15 cellular contexts compared by ENCODE assay signal in genomic region chr7:910441-910861, GRCh38. TPM values are rescaled to one million over a fixed set of nuclear protein-coding genes. Genes with fewer than 3 reads are reported as not detected.
DNase-seq lines count a peak whose midpoint lies in the region; ATAC-seq lines count a peak whose summit lies in the region.
"Had no signal": no experiment of that assay in that cellular context is flagged by ENCODE, and none has a peak within 500 bp of the region (broad histone marks: within the 10 kb centered on the region; RNA-seq: fewer than 3 reads in every experiment).

No MANE protein-coding gene starts in this region.

- no peaks in the 10 kb centered on the region for H3K36me3 Mint-ChIP-seq in activated naive CD4-positive, alpha-beta T cell treated with anti-CD3 and anti-CD28 coated beads for 36 hours (ENCODE audit: low read depth)
- H3K36me3 Mint-ChIP-seq in activated CD8-positive, alpha-beta T cell treated with anti-CD3 and anti-CD28 coated beads, Interleukin-2, amount 10 ng/mL, durations not matched to agents 7 days and 5 days (ENCODE audit: low read depth), result no peaks in the 10 kb centered on the region
- H3K36me3 Mint-ChIP-seq in T-helper 2 cell treated with Interferon-gamma antibody and Interleukin-4, amounts not matched to agents 5 μg/mL and 100 μg/mL, for 36 hours (ENCODE audit: low read depth), result no peaks in the 10 kb centered on the region

- no peak overlapping the region for H3K27ac Mint-ChIP-seq in activated naive CD4-positive, alpha-beta T cell treated with anti-CD3 and anti-CD28 coated beads for 36 hours
- peak overlapping the region; percentile 43 for H3K27ac Mint-ChIP-seq in activated CD8-positive, alpha-beta T cell treated with anti-CD3 and anti-CD28 coated beads, Interleukin-2, amount 10 ng/mL, durations not matched to agents 7 days and 5 days
- no peak overlapping the region for H3K27ac Mint-ChIP-seq in T-helper 2 cell treated with Interferon-gamma antibody and Interleukin-4, amounts not matched to agents 5 μg/mL and 100 μg/mL, for 36 hours

- CTCF ChIA-PET in activated naive CD4-positive, alpha-beta T cell treated with anti-CD3 and anti-CD28 coated beads for 36 hours (lab: Charles Lee), result interaction anchor here (1.0 to 4.0 kb wide), 10 partner anchors 9 to 83 kb away, joined by 3 to 31 read pairs (median 6); partner anchors contain the start of genes ADAP1 and COX19
- CTCF ChIA-PET in activated CD8-positive, alpha-beta T cell treated with anti-CD3 and anti-CD28 coated beads, Interleukin-2, amount 10 ng/mL, durations not matched to agents 7 days and 5 days (lab: Charles Lee), result interaction anchor here (0.9 to 2.0 kb wide), 5 partner anchors 11 to 83 kb away, joined by 3 to 9 read pairs (median 7); partner anchors contain the start of gene ADAP1

- no peaks in the 10 kb centered on the region for H3K27me3 Mint-ChIP-seq in activated naive CD4-positive, alpha-beta T cell treated with anti-CD3 and anti-CD28 coated beads for 36 hours (ENCODE audit: low read depth)
- H3K27me3 Mint-ChIP-seq in activated CD8-positive, alpha-beta T cell treated with anti-CD3 and anti-CD28 coated beads, Interleukin-2, amount 10 ng/mL, durations not matched to agents 7 days and 5 days (ENCODE audit: low read depth), result no peaks in the 10 kb centered on the region
- H3K27me3 Mint-ChIP-seq in T-helper 2 cell treated with Interferon-gamma antibody and Interleukin-4, amounts not matched to agents 5 μg/mL and 100 μg/mL, for 36 hours (ENCODE audit: low read depth), result peaks cover 2% of the 10 kb centered on the region

- peak; percentile 33 for DNase-seq in activated naive CD4-positive, alpha-beta T cell treated with anti-CD3 and anti-CD28 coated beads for 36 hours
- no peak for DNase-seq in activated naive CD4-positive, alpha-beta T cell (lab: John Stamatoyannopoulos, UW)
- DNase-seq in activated CD8-positive, alpha-beta T cell treated with anti-CD3 and anti-CD28 coated beads, Interleukin-2, amount 10 ng/mL, durations not matched to agents 7 days and 5 days, result no peak
- DNase-seq in T-helper 2 cell treated with Interferon-gamma antibody and Interleukin-4, amounts not matched to agents 5 μg/mL and 100 μg/mL, for 36 hours (ENCODE audit: low spot score), result no peak
- no peak for DNase-seq in SW480 (ENCODE audit: low spot score)
- DNase-seq: activated CD4-positive, CD25-positive, alpha-beta regulatory T cell treated with anti-CD3 and anti-CD28 coated beads, Interleukin-2, amount 50 U/mL, for 72 hours; foreskin melanocyte; mammary epithelial cell; NCI-H1092; NCI-H226 had no signal

- H3K27ac ChIP-seq in mucosa of rectum (ENCODE audit: low read depth in 2 of 2, low read length in 2 of 2), result peak overlapping the region; percentile 61 to 81
- H3K27ac ChIP-seq: ovary had no signal

- no peaks in the 10 kb centered on the region for H3K9me3 ChIP-seq in mucosa of rectum (ENCODE audit: control insufficient read depth in 2 of 2, low read length in 2 of 2)
- H3K9me3 ChIP-seq: ovary had no signal

- H3K27me3 ChIP-seq in mucosa of rectum (ENCODE audit: control insufficient read depth in 2 of 2, insufficient read depth in 2 of 2, low read length in 2 of 2), result no peaks in the 10 kb centered on the region
- H3K27me3 ChIP-seq: ovary had no signal

- peaks cover 12% of the 10 kb centered on the region for H3K4me1 Mint-ChIP-seq in activated naive CD4-positive, alpha-beta T cell treated with anti-CD3 and anti-CD28 coated beads for 36 hours (ENCODE audit: low read depth)
- H3K4me1 Mint-ChIP-seq in activated CD8-positive, alpha-beta T cell treated with anti-CD3 and anti-CD28 coated beads, Interleukin-2, amount 10 ng/mL, durations not matched to agents 7 days and 5 days (ENCODE audit: low read depth), result peaks cover 11% of the 10 kb centered on the region
- H3K4me1 Mint-ChIP-seq in T-helper 2 cell treated with Interferon-gamma antibody and Interleukin-4, amounts not matched to agents 5 μg/mL and 100 μg/mL, for 36 hours (ENCODE audit: low read depth), result no peaks in the 10 kb centered on the region

- H3K36me3 ChIP-seq in mucosa of rectum (ENCODE audit: control insufficient read depth in 2 of 2, insufficient read depth in 2 of 2, low read length in 2 of 2), result peaks cover 0 to 3% of the 10 kb centered on the region in 2 donors
- H3K36me3 ChIP-seq: ovary had no signal

- H3K4me3 Mint-ChIP-seq in activated naive CD4-positive, alpha-beta T cell treated with anti-CD3 and anti-CD28 coated beads for 36 hours, result peak overlapping the region; percentile 32
- peak overlapping the region; percentile 34 for H3K4me3 Mint-ChIP-seq in activated CD8-positive, alpha-beta T cell treated with anti-CD3 and anti-CD28 coated beads, Interleukin-2, amount 10 ng/mL, durations not matched to agents 7 days and 5 days
- no peak overlapping the region for H3K4me3 Mint-ChIP-seq in T-helper 2 cell treated with Interferon-gamma antibody and Interleukin-4, amounts not matched to agents 5 μg/mL and 100 μg/mL, for 36 hours

- no peak for ATAC-seq in activated CD8-positive, alpha-beta T cell treated with anti-CD3 and anti-CD28 coated beads, Interleukin-2, amount 10 ng/mL, durations not matched to agents 7 days and 5 days
- ATAC-seq in HG03432 (IDR thresholded peaks at IDR 0.05; ENCODE audit: unreplicated experiment), result no peak
- ATAC-seq in GM19467 (IDR thresholded peaks at IDR 0.05; ENCODE audit: unreplicated experiment), result no peak

- POLR2A ChIA-PET in activated CD8-positive, alpha-beta T cell treated with anti-CD3 and anti-CD28 coated beads, Interleukin-2, amount 10 ng/mL, durations not matched to agents 7 days and 5 days (lab: Charles Lee), result interaction anchor here (1.2 to 1.4 kb wide), 2 partner anchors 13 to 65 kb away, joined by 4 to 5 read pairs; partner anchors contain the start of gene COX19

- H3K4me3 ChIP-seq in mucosa of rectum (ENCODE audit: low read length in 2 of 2), result no peak overlapping the region
- H3K4me3 ChIP-seq: ovary, smooth muscle cell had no signal

- H3K9me3 Mint-ChIP-seq in activated naive CD4-positive, alpha-beta T cell treated with anti-CD3 and anti-CD28 coated beads for 36 hours, result no peaks in the 10 kb centered on the region
- no peaks in the 10 kb centered on the region for H3K9me3 Mint-ChIP-seq in activated CD8-positive, alpha-beta T cell treated with anti-CD3 and anti-CD28 coated beads, Interleukin-2, amount 10 ng/mL, durations not matched to agents 7 days and 5 days (ENCODE audit: insufficient read depth)
- H3K9me3 Mint-ChIP-seq in T-helper 2 cell treated with Interferon-gamma antibody and Interleukin-4, amounts not matched to agents 5 μg/mL and 100 μg/mL, for 36 hours, result no peaks in the 10 kb centered on the region

- H3K9ac ChIP-seq in mucosa of rectum (ENCODE audit: low read depth in 1 of 2, low read length in 2 of 2), result peak overlapping the region; percentile 24 to 42

- peaks cover 31 to 45% of the 10 kb centered on the region in 2 donors for H3K4me1 ChIP-seq in mucosa of rectum (ENCODE audit: control insufficient read depth in 2 of 2, insufficient read depth in 2 of 2, low read length in 2 of 2)

- intact Hi-C loops in activated naive CD4-positive, alpha-beta T cell treated with anti-CD3 and anti-CD28 coated beads for 36 hours (cut with micrococcal nuclease), result loop anchor here (1.0 kb wide), 1 partner anchor 13 kb away; no protein-coding TSS in a partner anchor

RNA-seq across cellular contexts. Expression of gene GET4, which starts 34.1 kb away (rescaled TPM):
- 10 to 100 TPM; 19.3 to 20.2 TPM for total RNA-seq in activated naive CD4-positive, alpha-beta T cell treated with anti-CD3 and anti-CD28 coated beads for 36 hours
- total RNA-seq in activated CD8-positive, alpha-beta T cell treated with anti-CD3 and anti-CD28 coated beads, Interleukin-2, amount 10 ng/mL, durations not matched to agents 7 days and 5 days, result 10 to 100 TPM; 32.2 to 38.3 TPM

RNA-seq across cellular contexts. Expression of gene ADAP1, which starts 44.0 kb away (rescaled TPM):
- 1 to 10 TPM; 8.0 to 9.9 TPM for total RNA-seq in activated naive CD4-positive, alpha-beta T cell treated with anti-CD3 and anti-CD28 coated beads for 36 hours
- total RNA-seq in activated CD8-positive, alpha-beta T cell treated with anti-CD3 and anti-CD28 coated beads, Interleukin-2, amount 10 ng/mL, durations not matched to agents 7 days and 5 days, result 10 to 100 TPM; 24.2 to 28.6 TPM
